Comparison of ENCODE assay signal across 13 cellular contexts in the genomic region with DNA sequence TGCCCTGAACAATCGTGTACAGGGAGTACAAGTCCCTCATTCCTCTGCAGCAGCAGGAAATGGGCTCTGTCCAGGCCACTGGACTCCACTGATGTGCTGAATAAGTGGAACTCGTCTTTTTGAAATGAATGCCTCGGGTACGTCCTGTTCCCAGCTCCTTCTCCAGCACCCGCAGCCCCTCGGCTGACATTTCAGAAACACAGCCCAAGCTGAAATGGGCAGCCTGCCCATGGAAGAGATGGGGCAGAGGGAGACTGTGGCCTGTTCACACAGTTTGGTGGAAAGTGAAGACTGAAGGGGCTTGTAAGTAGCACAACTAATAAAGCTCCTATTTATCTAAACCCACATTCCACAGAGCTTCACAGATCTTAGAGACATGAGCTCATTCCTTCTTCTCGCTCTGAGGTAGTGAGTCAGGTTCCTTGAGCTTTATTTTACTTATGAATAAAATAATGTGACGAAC.
DNase-seq lines count a peak whose midpoint lies in the region; ATAC-seq and TF ChIP-seq lines count a peak whose summit lies in the region.
"Had no signal": no experiment of that assay in that cellular context is flagged by ENCODE, and none has a peak within 500 bp of the region (broad histone marks: within the 10 kb centered on the region; RNA-seq: fewer than 3 reads in every experiment).

No MANE protein-coding gene starts in this region.

- intact Hi-C loops in Right ventricle myocardium inferior (cut with DNase I) (no loop called here), cardiac septum (cut with DNase I) (no loop called here), vagina (cut with DNase I) (no loop called here)

- TF ChIP-seq CTCF in vagina (IDR thresholded peaks at IDR 0.05): no peak

- H3K36me3 ChIP-seq in vagina: no peaks in the 10 kb centered on the region

- peak overlapping the region; percentile 50 for H3K27ac ChIP-seq in vagina

- ATAC-seq in Right ventricle myocardium inferior (peak; percentile 91), GM18907 (IDR thresholded peaks at IDR 0.05; ENCODE audit: unreplicated experiment) (no peak)

- TF ChIP-seq POLR2A in vagina (IDR thresholded peaks at IDR 0.05): no peak

- DNase-seq in Right ventricle myocardium inferior (ENCODE audit: missing footprints) (peak; percentile 75), cardiac septum (ENCODE audit: low spot score) (no peak), globus pallidus (ENCODE audit: low spot score) (peak; percentile 46), nucleus accumbens (lab: John Stamatoyannopoulos, UW) (peak in 48 of 56 donors; percentile 1 to 78 (median 24)), vagina (ENCODE audit: extremely low spot score in 2 of 2) (no peak), DMS79 treated with DMSO at 0.1 percent for 48 hours (lab: John Stamatoyannopoulos, UW) (no peak), NCI-H2196 (lab: John Stamatoyannopoulos, UW; ENCODE audit: unreplicated experiment) (no peak)
- DNase-seq: 8988T; activated CD4-positive, CD25-positive, alpha-beta regulatory T cell; activated naive CD4-positive, alpha-beta T cell treated with anti-CD3 and anti-CD28 coated beads, Interleukin-2, amount 10 ng/mL, durations not matched to agents 7 days and 5 days; GDM1; NCI-H1930 had no signal

- no peaks in the 10 kb centered on the region for H3K27me3 ChIP-seq in vagina

- H3K9me3 ChIP-seq in vagina: no peaks in the 10 kb centered on the region

- H3K4me1 ChIP-seq in vagina: peaks cover 17% of the 10 kb centered on the region

- H3K4me3 ChIP-seq in vagina: no peak overlapping the region

Comparison
In these comparisons a context has a peak if more than half of its experiments do, and no peak if none do; other contexts are left out.
1. DNase-seq: peak in Right ventricle myocardium inferior (single experiment), globus pallidus (single experiment) and nucleus accumbens (48 of 56); none in cardiac septum (single experiment), vagina (0 of 2), DMS79 treated with DMSO at 0.1 percent for 48 hours (single experiment) and NCI-H2196 (single experiment).